ENCODE assay signal across 8 cellular contexts in genomic region chr1:61084560-61084991, GRCh38.
DNase-seq lines count a peak whose midpoint lies in the region; ATAC-seq lines count a peak whose summit lies in the region.

No MANE protein-coding gene starts in this region.

- H3K4me3 ChIP-seq in adipocyte (ENCODE audit: low read length) (peak overlapping the region; percentile 93), subcutaneous abdominal adipose tissue (ENCODE audit: low read depth in 1 of 5, low read length in 5 of 5) (peak overlapping the region; percentile 81 to 99 (median 92))

- ATAC-seq in GM21528 (IDR thresholded peaks at IDR 0.05; ENCODE audit: low FRiP score, unreplicated experiment) = no peak

- H3K36me3 ChIP-seq in adipocyte (ENCODE audit: control insufficient read depth, insufficient read depth, low read length, severe bottlenecking) (peaks cover 14% of the 10 kb centered on the region), subcutaneous abdominal adipose tissue (ENCODE audit: control insufficient read depth in 5 of 5, insufficient read depth in 5 of 5, low read length in 5 of 5) (peaks cover 0 to 10% (median 7%) of the 10 kb centered on the region in 5 donors)

- peak overlapping the region; percentile 89 for H3K27ac ChIP-seq in subcutaneous abdominal adipose tissue (ENCODE audit: low read depth, low read length)

- H3K9ac ChIP-seq in adipocyte (ENCODE audit: low read length) = peak overlapping the region; percentile 90
- H3K9ac ChIP-seq in subcutaneous abdominal adipose tissue (ENCODE audit: low read length in 5 of 5) = peak overlapping the region; percentile 53 to 90 (median 74)

- H3K9me3 ChIP-seq in adipocyte (ENCODE audit: control insufficient read depth, low read length) (no peaks in the 10 kb centered on the region), subcutaneous abdominal adipose tissue (ENCODE audit: control insufficient read depth in 5 of 5, low read length in 5 of 5) (no peaks in the 10 kb centered on the region)

- peaks cover 54% of the 10 kb centered on the region for H3K4me1 ChIP-seq in adipocyte (ENCODE audit: control insufficient read depth, insufficient read depth, low read length)
- H3K4me1 ChIP-seq in subcutaneous abdominal adipose tissue (ENCODE audit: control insufficient read depth in 5 of 5, insufficient read depth in 5 of 5, low read length in 5 of 5) = peaks cover 3 to 60% (median 58%) of the 10 kb centered on the region in 5 donors

- DNase-seq in NCI-H2171 treated with DMSO at 0.1 percent for 48 hours (lab: John Stamatoyannopoulos, UW) (peak; percentile 36), NCI-H2171 (lab: John Stamatoyannopoulos, UW) (no peak), adipocyte (ENCODE audit: low read depth) (no peak), iris pigment epithelial cell (ENCODE audit: low read depth) (peak; percentile 29), UCSD-AML1 (lab: John Stamatoyannopoulos, UW; ENCODE audit: unreplicated experiment) (no peak)
- DNase-seq in stimulated activated CD4-positive, alpha-beta T cell treated with anti-CD3 and anti-CD28 coated beads, Interleukin-4, amount 100 ng/mL, for 24 hours = no peak

- H3K27me3 ChIP-seq in adipocyte (replicated peaks; ENCODE audit: control insufficient read depth, insufficient read depth, low read length) = no peaks in the 10 kb centered on the region
- no peaks in the 10 kb centered on the region for H3K27me3 ChIP-seq in subcutaneous abdominal adipose tissue (ENCODE audit: control insufficient read depth in 5 of 5, insufficient read depth in 4 of 5, low read length in 5 of 5)

Comparison
In these comparisons a context has a peak if more than half of its experiments do, and no peak if none do; other contexts are left out.
1. DNase-seq: peak in NCI-H2171 treated with DMSO at 0.1 percent for 48 hours (single experiment) and iris pigment epithelial cell (single experiment); none in NCI-H2171 (single experiment), adipocyte (single experiment), stimulated activated CD4-positive, alpha-beta T cell treated with anti-CD3 and anti-CD28 coated beads, Interleukin-4, amount 100 ng/mL, for 24 hours (single experiment) and UCSD-AML1 (single experiment).